21 cellular contexts compared by ENCODE assay signal in genomic region chr22:19325296-19325950, GRCh38. TPM values are rescaled to one million over a fixed set of nuclear protein-coding genes. Genes with fewer than 3 reads are reported as not detected.
DNase-seq lines count a peak whose midpoint lies in the region; ATAC-seq, FAIRE-seq and TF ChIP-seq lines count a peak whose summit lies in the region.
"Had no signal": no experiment of that assay in that cellular context is flagged by ENCODE, and none has a peak within 500 bp of the region (broad histone marks: within the 10 kb centered on the region; RNA-seq: fewer than 3 reads in every experiment).

No MANE protein-coding gene starts in this region.

- TF ChIP-seq CTCF in IMR-90 (conservative IDR thresholded peaks at IDR 0.05; ENCODE audit: low read depth, low read length) = no peak

- H4K91ac ChIP-seq in IMR-90 (ENCODE audit: insufficient read depth, low read depth, low read length) = no peak overlapping the region

- no peak overlapping the region for H3K4me3 Mint-ChIP-seq in activated CD8-positive, alpha-beta memory T cell treated with anti-CD3 and anti-CD28 coated beads, Interleukin-2, amount 10 ng/mL, durations not matched to agents 7 days and 5 days
- H3K4me3 Mint-ChIP-seq: activated CD4-positive, alpha-beta T cell treated with anti-CD3 and anti-CD28 coated beads for 36 hours; nephron progenitor cell; stimulated activated effector memory CD8-positive, alpha-beta T cell treated with anti-CD3 and anti-CD28 coated beads, Interleukin-12 subunit alpha, Interleukin-12 subunit beta, amount 100 ng/mL, for 72 hours had no signal

- H3K23ac ChIP-seq in IMR-90 (ENCODE audit: low read depth, low read length) = no peak overlapping the region

- peaks cover 19% of the 10 kb centered on the region for H3K36me3 Mint-ChIP-seq in activated CD8-positive, alpha-beta memory T cell treated with anti-CD3 and anti-CD28 coated beads, Interleukin-2, amount 10 ng/mL, durations not matched to agents 7 days and 5 days

- H2AK9ac ChIP-seq in IMR-90 (replicated peaks; ENCODE audit: low read depth, low read length, poor library complexity) = no peak overlapping the region

- H3K9me3 Mint-ChIP-seq in activated CD8-positive, alpha-beta memory T cell treated with anti-CD3 and anti-CD28 coated beads, Interleukin-2, amount 10 ng/mL, durations not matched to agents 7 days and 5 days (ENCODE audit: low read depth) = peaks cover 1% of the 10 kb centered on the region

- H2BK5ac ChIP-seq in IMR-90 (ENCODE audit: low read depth, low read length, poor library complexity, severe bottlenecking) = no peak overlapping the region

- no peak overlapping the region for H3K18ac ChIP-seq in IMR-90 (ENCODE audit: low read depth, low read length)

- CTCF ChIA-PET in IMR-90 (lab: Yijun Ruan, JAX) = no interaction called here
- CTCF ChIA-PET in activated CD8-positive, alpha-beta memory T cell treated with anti-CD3 and anti-CD28 coated beads, Interleukin-2, amount 10 ng/mL, durations not matched to agents 7 days and 5 days (lab: Charles Lee) = no interaction called here

- in situ Hi-C loops in IMR-90 (cut with MboI; ENCODE audit: low sequenced_read_pairs) = no loop called here

- BruUV-seq in IMR-90 (replicated peaks; lab: Mats Ljungman, UMichigan) = no TSS peak

- no peaks in the 10 kb centered on the region for H3K27me3 Mint-ChIP-seq in activated CD8-positive, alpha-beta memory T cell treated with anti-CD3 and anti-CD28 coated beads, Interleukin-2, amount 10 ng/mL, durations not matched to agents 7 days and 5 days
- H3K27me3 Mint-ChIP-seq: activated CD4-positive, alpha-beta T cell treated with anti-CD3 and anti-CD28 coated beads for 36 hours; progenitor cell of endocrine pancreas had no signal

- H3K27ac Mint-ChIP-seq in activated CD8-positive, alpha-beta memory T cell treated with anti-CD3 and anti-CD28 coated beads, Interleukin-2, amount 10 ng/mL, durations not matched to agents 7 days and 5 days = no peak overlapping the region
- H3K27ac Mint-ChIP-seq: activated CD4-positive, alpha-beta T cell treated with anti-CD3 and anti-CD28 coated beads for 36 hours; nephron progenitor cell; progenitor cell of endocrine pancreas; stimulated activated effector memory CD8-positive, alpha-beta T cell treated with anti-CD3 and anti-CD28 coated beads, Interleukin-12 subunit alpha, Interleukin-12 subunit beta, amount 100 ng/mL, for 72 hours had no signal

- no peaks in the 10 kb centered on the region for H3K79me1 ChIP-seq in IMR-90 (ENCODE audit: low read depth in 1 of 2, low read length in 2 of 2)

- no peak for TF ChIP-seq POLR2A in IMR-90 (IDR thresholded peaks at IDR 0.05; ENCODE audit: low read depth, low read length)

- H2AK5ac ChIP-seq in IMR-90 (ENCODE audit: low read depth, low read length) = no peak overlapping the region

- H3K4me3 ChIP-seq in IMR-90 (ENCODE audit: insufficient read depth, low read depth, low read length) = no peak overlapping the region
- H3K4me3 ChIP-seq: ascending aorta; BLaER1 treated with 17β-estradiol and CSF1 and Interleukin-3, amounts not matched to agents 10 nM and 100 nM; colonic mucosa; SK-N-MC had no signal

- H2BK120ac ChIP-seq in IMR-90 (ENCODE audit: low read depth, low read length) = no peak overlapping the region

- no peak overlapping the region for H2BK20ac ChIP-seq in IMR-90 (ENCODE audit: low read depth, low read length)

- no peak overlapping the region for H3K4me2 ChIP-seq in IMR-90 (ENCODE audit: low read depth, low read length)
- H3K4me2 ChIP-seq: BLaER1 treated with 17β-estradiol and CSF1 and Interleukin-3, amounts not matched to agents 10 nM and 100 nM had no signal

- no peak overlapping the region for H3K9ac ChIP-seq in IMR-90 (ENCODE audit: low read depth, low read length)
- H3K9ac ChIP-seq: BLaER1 treated with 17β-estradiol and CSF1 and Interleukin-3, amounts not matched to agents 10 nM and 100 nM had no signal

- H2AFZ ChIP-seq in IMR-90 (replicated peaks; ENCODE audit: low read length, poor library complexity) = no peak overlapping the region

- FAIRE-seq in urothelium cell line (lab: Jason Lieb, UNC) = peak; percentile 13
- FAIRE-seq: endothelial cell of umbilical vein, kidney had no signal

- WGBS in IMR-90 (ENCODE audit: extremely low coverage in 2 of 2, insufficient read length in 1 of 2), 2 experiments = 90% methylated on average over 2 of the region's 5 CpGs; no CpG with 5 or more reads in 1 of the 2 experiments

- peak; percentile 21; the same call in 1 of the 2 replicates for ATAC-seq in IMR-90 (ENCODE audit: low read depth)
- ATAC-seq in GM21423 (IDR thresholded peaks at IDR 0.05; ENCODE audit: unreplicated experiment) = no peak
- no peak for ATAC-seq in activated CD8-positive, alpha-beta memory T cell treated with anti-CD3 and anti-CD28 coated beads, Interleukin-2, amount 10 ng/mL, durations not matched to agents 7 days and 5 days
- ATAC-seq: activated CD4-positive, alpha-beta T cell treated with anti-CD3 and anti-CD28 coated beads for 36 hours; stimulated activated effector memory CD8-positive, alpha-beta T cell treated with anti-CD3 and anti-CD28 coated beads, Interleukin-12 subunit alpha, Interleukin-12 subunit beta, amount 100 ng/mL, for 72 hours had no signal

- no peak for TF ChIP-seq RAD21 in IMR-90 (IDR thresholded peaks at IDR 0.05; ENCODE audit: low read length)

- H2BK15ac ChIP-seq in IMR-90 (ENCODE audit: low read depth, low read length) = no peak overlapping the region

- dilution Hi-C loops in IMR-90 (cut with HindIII; ENCODE audit: low sequenced_read_pairs, unreplicated experiment) = no loop called here

- no peaks in the 10 kb centered on the region for H3K4me1 ChIP-seq in IMR-90 (ENCODE audit: control insufficient read depth, insufficient read depth, low read length)
- H3K4me1 ChIP-seq: ascending aorta; BLaER1 treated with 17β-estradiol and CSF1 and Interleukin-3, amounts not matched to agents 10 nM and 100 nM; colonic mucosa had no signal

- peak; percentile 55 for DNase-seq in IMR-90
- peak; percentile 69 for DNase-seq in amniotic epithelial cell (ENCODE audit: low read depth)
- DNase-seq in fibroblast of the conjunctiva (ENCODE audit: low read depth) = peak; percentile 30
- DNase-seq in urothelium cell line (ENCODE audit: low spot score) = no peak
- no peak for DNase-seq in NCI-H82 treated with DMSO at 0.1 percent for 48 hours (lab: John Stamatoyannopoulos, UW; ENCODE audit: unreplicated experiment)
- no peak for DNase-seq in activated CD8-positive, alpha-beta memory T cell treated with anti-CD3 and anti-CD28 coated beads, Interleukin-2, amount 10 ng/mL, durations not matched to agents 7 days and 5 days
- DNase-seq: activated CD4-positive, alpha-beta T cell treated with anti-CD3 and anti-CD28 coated beads for 36 hours; colonic mucosa; hippocampal formation; kidney; mesendoderm; NCI-H187; nephron progenitor cell; T1000 had no signal

- H3K27me3 ChIP-seq in IMR-90 (ENCODE audit: control insufficient read depth, insufficient read depth, low read length) = no peaks in the 10 kb centered on the region
- H3K27me3 ChIP-seq: ascending aorta; BLaER1 treated with 17β-estradiol and CSF1 and Interleukin-3, amounts not matched to agents 10 nM and 100 nM; colonic mucosa had no signal

- H3K27ac ChIP-seq in IMR-90 (ENCODE audit: insufficient read depth, low read length) = no peak overlapping the region
- H3K27ac ChIP-seq: ascending aorta; BLaER1 treated with 17β-estradiol and CSF1 and Interleukin-3, amounts not matched to agents 10 nM and 100 nM; colonic mucosa; SK-N-MC had no signal

- no peak overlapping the region for H3K4ac ChIP-seq in IMR-90 (ENCODE audit: low read depth, low read length)

- peaks cover 18% of the 10 kb centered on the region for H3K36me3 ChIP-seq in IMR-90 (ENCODE audit: control insufficient read depth, insufficient read depth, low read length)

- no peak overlapping the region for H4K8ac ChIP-seq in IMR-90 (ENCODE audit: low read depth in 2 of 2, low read length in 2 of 2)

- H3K4me1 Mint-ChIP-seq in activated CD8-positive, alpha-beta memory T cell treated with anti-CD3 and anti-CD28 coated beads, Interleukin-2, amount 10 ng/mL, durations not matched to agents 7 days and 5 days = peaks cover 2% of the 10 kb centered on the region
- H3K4me1 Mint-ChIP-seq: activated CD4-positive, alpha-beta T cell treated with anti-CD3 and anti-CD28 coated beads for 36 hours; nephron progenitor cell; stimulated activated effector memory CD8-positive, alpha-beta T cell treated with anti-CD3 and anti-CD28 coated beads, Interleukin-12 subunit alpha, Interleukin-12 subunit beta, amount 100 ng/mL, for 72 hours had no signal

- no peaks in the 10 kb centered on the region for H3K9me1 ChIP-seq in IMR-90 (ENCODE audit: insufficient read depth, low read length)

- intact Hi-C loops in IMR-90 (cut with micrococcal nuclease) = no loop called here

- H4K20me1 ChIP-seq in IMR-90 (ENCODE audit: insufficient read depth, low read length) = no peaks in the 10 kb centered on the region
- H4K20me1 ChIP-seq: BLaER1 treated with 17β-estradiol and CSF1 and Interleukin-3, amounts not matched to agents 10 nM and 100 nM had no signal

- H3K56ac ChIP-seq in IMR-90 (ENCODE audit: extremely low read depth, insufficient read depth, low read length) = no peak overlapping the region

- POLR2A ChIA-PET in IMR-90 (lab: Charles Lee; ENCODE audit: unreplicated experiment) = no interaction called here

- H4K5ac ChIP-seq in IMR-90 (ENCODE audit: low read depth, low read length) = no peak overlapping the region

- peaks cover 3% of the 10 kb centered on the region for H3K9me3 ChIP-seq in IMR-90 (ENCODE audit: control insufficient read depth, insufficient read depth, low read length)
- H3K9me3 ChIP-seq: colonic mucosa had no signal

- no peak overlapping the region for H3K14ac ChIP-seq in IMR-90 (replicated peaks; ENCODE audit: low read depth, low read length)

TF ChIP-seq in IMR-90, 13 proteins besides CTCF, POLR2A, EP300 and RAD21:
- TF ChIP-seq CEBPB (IDR thresholded peaks at IDR 0.05; ENCODE audit: low read depth, low read length) (peak; percentile 73), RCOR1 (IDR thresholded peaks at IDR 0.05; ENCODE audit: insufficient replicate concordance, low read length) (no peak), SMC3 (IDR thresholded peaks at IDR 0.05; ENCODE audit: low read depth, low read length) (no peak)

RNA-seq across cellular contexts. Expression of gene CLTCL1, which starts 33.9 kb away (rescaled TPM):
- 7.5 and 8.1 TPM in 2 replicates for total RNA-seq in IMR-90 (2012; rRNA removed)
- polyA plus RNA-seq in IMR-90 (2012; rRNA removed) = 6.1 and 6.2 TPM in 2 replicates
- 4.1 and 5.0 TPM in 2 replicates for polyA plus RNA-seq in IMR-90 (2012; cell fraction: cytosol; rRNA removed)
- 21.6 and 31.3 TPM in 2 replicates for polyA plus RNA-seq in IMR-90 (2012; cell fraction: nucleus; rRNA removed; ENCODE audit: low replicate concordance)
- 1 to 10 TPM in 1 of 2 experiments, under 1 TPM in 1; 0.68 to 1.2 TPM for total RNA-seq in activated CD8-positive, alpha-beta memory T cell treated with anti-CD3 and anti-CD28 coated beads, Interleukin-2, amount 10 ng/mL, durations not matched to agents 7 days and 5 days

Comparison
In these comparisons a context has a peak if more than half of its experiments do, and no peak if none do; other contexts are left out.
1. DNase-seq: peak in IMR-90 (single experiment), amniotic epithelial cell (single experiment) and fibroblast of the conjunctiva (single experiment); none in urothelium cell line (single experiment), NCI-H82 treated with DMSO at 0.1 percent for 48 hours (single experiment) and activated CD8-positive, alpha-beta memory T cell treated with anti-CD3 and anti-CD28 coated beads, Interleukin-2, amount 10 ng/mL, durations not matched to agents 7 days and 5 days (single experiment).